ENCODE assay signal across 8 cellular contexts in genomic region chr1:220733090-220733569, GRCh38. TPM values are rescaled to one million over a fixed set of nuclear protein-coding genes. Genes with fewer than 3 reads are reported as not detected.
A peak's percentile ranks its signal among the peaks of the same experiment; 100 is the strongest.
DNase-seq lines count a peak whose midpoint lies in the region; ATAC-seq and TF ChIP-seq lines count a peak whose summit lies in the region.

No MANE protein-coding gene starts in this region.

- peak overlapping the region in 3 of 4 donors; percentile 12 to 84 (median 25) for H3K27ac ChIP-seq in Peyer's patch

- DNase-seq in DMS153 (lab: John Stamatoyannopoulos, UW): peak; percentile 75
- peak; percentile 52 to 86 (median 78) for DNase-seq in Peyer's patch
- DNase-seq in activated T-cell treated with anti-CD3 and anti-CD28 coated beads, Interleukin-2, amount 50 U/mL, for 4 hours: peak; percentile 68
- peak; percentile 92 for DNase-seq in fibroblast of peridontal ligament (ENCODE audit: extremely low read depth)
- DNase-seq in neural crest cell (ENCODE audit: low read depth, low spot score): peak; percentile 88
- peak; percentile 79 to 81 for DNase-seq in stimulated activated naive CD8-positive, alpha-beta T cell treated with anti-CD3 and anti-CD28 coated beads, Interleukin-15, amount 100 ng/mL, for 72 hours

- TF ChIP-seq CTCF in Peyer's patch (IDR thresholded peaks at IDR 0.05) (peak; percentile 66 to 93 (median 82)), neural crest cell (conservative IDR thresholded peaks at IDR 0.05) (peak; percentile 82)

- peak overlapping the region in 3 of 4 donors; percentile 5 to 34 (median 15) for H3K4me3 ChIP-seq in Peyer's patch

- H3K9me3 ChIP-seq in Peyer's patch: no peaks in the 10 kb centered on the region

- TF ChIP-seq POLR2A in Peyer's patch (IDR thresholded peaks at IDR 0.05): no peak

- H3K36me3 Mint-ChIP-seq in IgD-negative memory B cell: no peaks in the 10 kb centered on the region
- no peaks in the 10 kb centered on the region for H3K36me3 Mint-ChIP-seq in activated T-cell treated with anti-CD3 and anti-CD28 coated beads, Interleukin-2, amount 50 U/mL, for 4 hours (ENCODE audit: insufficient read depth)
- peaks cover 2% of the 10 kb centered on the region for H3K36me3 Mint-ChIP-seq in neural crest cell (ENCODE audit: low read depth)

- H3K9me3 Mint-ChIP-seq in IgD-negative memory B cell (no peaks in the 10 kb centered on the region), neural crest cell (peaks cover 3% of the 10 kb centered on the region)
- H3K9me3 Mint-ChIP-seq in activated T-cell treated with anti-CD3 and anti-CD28 coated beads, Interleukin-2, amount 50 U/mL, for 4 hours: peaks cover 3% of the 10 kb centered on the region
- H3K9me3 Mint-ChIP-seq in stimulated activated naive CD8-positive, alpha-beta T cell treated with anti-CD3 and anti-CD28 coated beads, Interleukin-15, amount 100 ng/mL, for 72 hours: peaks cover 6 to 12% of the 10 kb centered on the region in 2 donors

- H3K4me3 Mint-ChIP-seq in IgD-negative memory B cell: peak overlapping the region; percentile 28 to 89 (median 52)
- H3K4me3 Mint-ChIP-seq in activated T-cell treated with anti-CD3 and anti-CD28 coated beads, Interleukin-2, amount 50 U/mL, for 4 hours: no peak overlapping the region
- H3K4me3 Mint-ChIP-seq in neural crest cell: no peak overlapping the region
- H3K4me3 Mint-ChIP-seq in stimulated activated naive CD8-positive, alpha-beta T cell treated with anti-CD3 and anti-CD28 coated beads, Interleukin-15, amount 100 ng/mL, for 72 hours: peak overlapping the region; percentile 25 to 47

- peak; percentile 83 for ATAC-seq in GM21576 (IDR thresholded peaks at IDR 0.05; ENCODE audit: unreplicated experiment)
- peak; percentile 84 to 95 for ATAC-seq in activated T-cell treated with anti-CD3 and anti-CD28 coated beads, Interleukin-2, amount 50 U/mL, for 4 hours
- ATAC-seq in stimulated activated naive CD8-positive, alpha-beta T cell treated with anti-CD3 and anti-CD28 coated beads, Interleukin-15, amount 100 ng/mL, for 72 hours: peak; percentile 88

- H3K4me1 ChIP-seq in Peyer's patch: peaks cover 0 to 20% (median 0%) of the 10 kb centered on the region in 4 donors

- H3K4me1 Mint-ChIP-seq in IgD-negative memory B cell: peaks cover 11 to 26% (median 17%) of the 10 kb centered on the region in 3 donors
- H3K4me1 Mint-ChIP-seq in activated T-cell treated with anti-CD3 and anti-CD28 coated beads, Interleukin-2, amount 50 U/mL, for 4 hours (ENCODE audit: low read depth): peaks cover 10% of the 10 kb centered on the region
- H3K4me1 Mint-ChIP-seq in neural crest cell: no peaks in the 10 kb centered on the region
- no peaks in the 10 kb centered on the region for H3K4me1 Mint-ChIP-seq in stimulated activated naive CD8-positive, alpha-beta T cell treated with anti-CD3 and anti-CD28 coated beads, Interleukin-15, amount 100 ng/mL, for 72 hours

- no peaks in the 10 kb centered on the region for H3K27me3 ChIP-seq in Peyer's patch

- H3K27ac Mint-ChIP-seq in IgD-negative memory B cell: peak overlapping the region; percentile 61 to 83 (median 65)
- no peak overlapping the region for H3K27ac Mint-ChIP-seq in neural crest cell (ENCODE audit: unreplicated experiment)
- no peak overlapping the region for H3K27ac Mint-ChIP-seq in stimulated activated naive CD8-positive, alpha-beta T cell treated with anti-CD3 and anti-CD28 coated beads, Interleukin-15, amount 100 ng/mL, for 72 hours

- H3K27me3 Mint-ChIP-seq in IgD-negative memory B cell: no peaks in the 10 kb centered on the region
- H3K27me3 Mint-ChIP-seq in activated T-cell treated with anti-CD3 and anti-CD28 coated beads, Interleukin-2, amount 50 U/mL, for 4 hours (ENCODE audit: low read depth): no peaks in the 10 kb centered on the region
- peaks cover 15% of the 10 kb centered on the region for H3K27me3 Mint-ChIP-seq in neural crest cell (ENCODE audit: low read depth)
- no peaks in the 10 kb centered on the region for H3K27me3 Mint-ChIP-seq in stimulated activated naive CD8-positive, alpha-beta T cell treated with anti-CD3 and anti-CD28 coated beads, Interleukin-15, amount 100 ng/mL, for 72 hours

- H3K36me3 ChIP-seq in Peyer's patch: no peaks in the 10 kb centered on the region

RNA-seq across cellular contexts. Expression of gene MTARC2, which starts 15.0 kb away (rescaled TPM):
- 11.4 TPM for polyA plus RNA-seq in IgD-negative memory B cell
- 10 to 100 TPM; 47.9 to 96.0 (median 91.1) TPM for total RNA-seq in Peyer's patch
- under 1 TPM in 1 of 3 donors, not detected in 2; 0.29 TPM for total RNA-seq in activated T-cell treated with anti-CD3 and anti-CD28 coated beads, Interleukin-2, amount 50 U/mL, for 4 hours
- total RNA-seq in neural crest cell: 4.1 and 5.8 TPM in 2 replicates

RNA-seq across cellular contexts. Expression of gene C1orf115, which starts 43.0 kb away (rescaled TPM):
- polyA plus RNA-seq in IgD-negative memory B cell: 13.7 TPM
- total RNA-seq in Peyer's patch (100 to 1,000 TPM in 3 of 4 donors, 10 to 100 TPM in 1; 61.1 to 228 (median 177) TPM), neural crest cell (0.75 and 0.77 TPM in 2 replicates)
- total RNA-seq in activated T-cell treated with anti-CD3 and anti-CD28 coated beads, Interleukin-2, amount 50 U/mL, for 4 hours: under 1 TPM; 0.18 to 0.27 (median 0.18) TPM

RNA-seq across cellular contexts. Expression of gene MTARC1, which starts 53.6 kb away (rescaled TPM):
- polyA plus RNA-seq in IgD-negative memory B cell: 1.6 TPM
- total RNA-seq in Peyer's patch: 1 to 10 TPM; 3.3 to 7.8 (median 5.8) TPM
- under 1 TPM in 2 of 3 donors, not detected in 1; 0.26 to 0.27 TPM for total RNA-seq in activated T-cell treated with anti-CD3 and anti-CD28 coated beads, Interleukin-2, amount 50 U/mL, for 4 hours
- 28.3 and 28.5 TPM in 2 replicates for total RNA-seq in neural crest cell

Comparison
In these comparisons a context has a peak if more than half of its experiments do, and no peak if none do; other contexts are left out.
1. Peak in every context shown above with its lines: DNase-seq, ATAC-seq, H3K4me3 ChIP-seq and H3K27ac ChIP-seq.
2. H3K27ac Mint-ChIP-seq: peak in IgD-negative memory B cell (3 of 3); none in neural crest cell (single experiment) and stimulated activated naive CD8-positive, alpha-beta T cell treated with anti-CD3 and anti-CD28 coated beads, Interleukin-15, amount 100 ng/mL, for 72 hours (0 of 2).
3. H3K4me3 Mint-ChIP-seq: peak in IgD-negative memory B cell (4 of 4) and stimulated activated naive CD8-positive, alpha-beta T cell treated with anti-CD3 and anti-CD28 coated beads, Interleukin-15, amount 100 ng/mL, for 72 hours (2 of 2); none in activated T-cell treated with anti-CD3 and anti-CD28 coated beads, Interleukin-2, amount 50 U/mL, for 4 hours (single experiment) and neural crest cell (single experiment).
4. RNA of gene C1orf115, which starts 43.0 kb away (total RNA-seq): 61.1 to 228 TPM in Peyer's patch; 0.75 to 0.77 TPM in neural crest cell and 0.18 to 0.27 TPM in activated T-cell treated with anti-CD3 and anti-CD28 coated beads, Interleukin-2, amount 50 U/mL, for 4 hours; every median in the first group is over 10 times any median in the second.